ENCODE assay signal across 11 cellular contexts in the genomic region with DNA sequence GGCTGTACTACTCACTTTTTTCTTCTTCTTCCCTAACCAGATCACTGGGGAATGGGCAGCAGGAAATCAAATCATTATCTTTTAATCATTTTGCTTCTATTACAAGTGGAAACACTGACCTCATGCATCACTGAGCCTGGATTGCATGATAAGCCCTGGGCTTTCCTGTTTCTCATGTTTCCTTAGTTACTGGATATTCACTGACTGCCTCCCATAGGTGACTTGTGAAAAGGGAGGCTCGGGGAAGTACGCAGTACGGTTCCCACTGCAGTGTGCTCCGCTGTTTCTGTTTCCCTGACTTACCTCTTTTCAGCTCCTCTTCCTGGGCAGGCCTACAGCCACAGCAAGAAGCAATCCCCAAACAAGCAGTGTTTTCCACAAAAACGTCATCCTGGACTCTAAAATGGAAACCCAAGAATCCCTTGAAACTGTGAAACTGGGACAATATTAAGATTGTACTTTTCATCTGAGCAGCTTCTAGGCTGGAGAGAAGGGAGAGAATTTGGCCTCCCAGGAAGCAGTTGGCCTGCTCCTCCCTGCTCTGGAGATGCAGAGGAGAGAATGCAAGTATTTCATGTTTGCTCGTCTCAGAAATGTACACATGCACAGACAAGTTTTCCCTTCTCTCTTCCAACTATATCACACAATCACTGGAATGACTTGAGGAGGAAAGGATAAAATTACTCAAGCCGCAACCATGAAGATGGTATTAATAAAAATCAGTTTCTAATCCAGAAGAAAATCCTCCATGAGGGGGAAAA. TPM values are rescaled to one million over a fixed set of nuclear protein-coding genes. Genes with fewer than 3 reads are reported as not detected.
DNase-seq lines count a peak whose midpoint lies in the region; ATAC-seq and TF ChIP-seq lines count a peak whose summit lies in the region.
"Had no signal": no experiment of that assay in that cellular context is flagged by ENCODE, and none has a peak within 500 bp of the region (broad histone marks: within the 10 kb centered on the region; RNA-seq: fewer than 3 reads in every experiment).

No MANE protein-coding gene starts in this region.

- POLR2A ChIA-PET in OCI-LY7 (lab: Charles Lee) = interaction anchor here (0.6 kb wide), 1 partner anchor 300 kb away, joined by 4 read pairs; no protein-coding TSS in a partner anchor
- POLR2A ChIA-PET in PC-9 (lab: Charles Lee; ENCODE audit: unreplicated experiment) = no interaction called here

- no peak overlapping the region for H3K4me2 ChIP-seq in OCI-LY7 (ENCODE audit: low read length)
- no peak overlapping the region for H3K4me2 ChIP-seq in PC-9

- H3K27ac ChIP-seq in OCI-LY7 (ENCODE audit: low read depth, low read length, poor library complexity, severe bottlenecking) = no peak overlapping the region
- H3K27ac ChIP-seq in mesodermal cell (ENCODE audit: low read depth, low read length, severe bottlenecking) = peak overlapping the region; percentile 92
- H3K27ac ChIP-seq in PC-9 = no peak overlapping the region

- H3K27me3 ChIP-seq in PC-9 (ENCODE audit: insufficient read depth, low read depth) = peaks cover 33% of the 10 kb centered on the region

- no peaks in the 10 kb centered on the region for H3F3A ChIP-seq in PC-9 (ENCODE audit: insufficient read depth, low read depth)

- H4K20me1 ChIP-seq in OCI-LY7 (ENCODE audit: insufficient read depth, low read length) = no peaks in the 10 kb centered on the region
- H4K20me1 ChIP-seq in PC-9 (ENCODE audit: insufficient read depth) = no peaks in the 10 kb centered on the region

- no peaks in the 10 kb centered on the region for H3K36me3 ChIP-seq in OCI-LY7 (ENCODE audit: insufficient read depth, low read length)
- H3K36me3 ChIP-seq in mesodermal cell (ENCODE audit: control insufficient read depth, insufficient read depth, low read length) = no peaks in the 10 kb centered on the region
- no peaks in the 10 kb centered on the region for H3K36me3 ChIP-seq in PC-9 (ENCODE audit: low read depth)

- no peaks in the 10 kb centered on the region for H3K9me2 ChIP-seq in OCI-LY7 (ENCODE audit: insufficient read depth, low read length)
- no peaks in the 10 kb centered on the region for H3K9me2 ChIP-seq in PC-9 (ENCODE audit: insufficient read depth)

- intact Hi-C loops in OCI-LY7 (cut with micrococcal nuclease; ENCODE audit: unreplicated experiment) (no loop called here), PC-9 (cut with micrococcal nuclease; ENCODE audit: unreplicated experiment) (loop anchor here (10.0 kb wide), 1 partner anchor 139 kb away; no protein-coding TSS in a partner anchor)

- no peaks in the 10 kb centered on the region for H3K9me3 ChIP-seq in OCI-LY7 (ENCODE audit: low read length)
- H3K9me3 ChIP-seq in mesodermal cell (ENCODE audit: control insufficient read depth, low read length) = no peaks in the 10 kb centered on the region
- no peaks in the 10 kb centered on the region for H3K9me3 ChIP-seq in PC-9 (ENCODE audit: insufficient read depth, low read depth)

- ATAC-seq in GM19328 (IDR thresholded peaks at IDR 0.05; ENCODE audit: unreplicated experiment) = no peak
- no peak for ATAC-seq in GM18870 (IDR thresholded peaks at IDR 0.05; ENCODE audit: unreplicated experiment)

- no peak overlapping the region for H3K4me3 ChIP-seq in OCI-LY7 (ENCODE audit: low read depth, low read length, poor library complexity, severe bottlenecking)
- no peak overlapping the region for H3K4me3 ChIP-seq in mesodermal cell (ENCODE audit: extremely low read depth, insufficient read depth, low read length, poor library complexity, severe bottlenecking)
- H3K4me3 ChIP-seq in PC-9 = no peak overlapping the region

- CTCF ChIA-PET in OCI-LY7 (lab: Charles Lee; ENCODE audit: unreplicated experiment) (no interaction called here), PC-9 (lab: Charles Lee) (no interaction called here)

- no peak for TF ChIP-seq CTCF in OCI-LY7 (conservative IDR thresholded peaks at IDR 0.05; ENCODE audit: low read length)
- no peak for TF ChIP-seq CTCF in PC-9 (conservative IDR thresholded peaks at IDR 0.05)

- H2AFZ ChIP-seq in OCI-LY7 (ENCODE audit: low read length) = peak overlapping the region; percentile 74; the same call in 1 of the 2 replicates
- no peak overlapping the region for H2AFZ ChIP-seq in PC-9

- BruUV-seq in OCI-LY7 (replicated peaks; lab: Mats Ljungman, UMichigan) = no TSS peak
- BruUV-seq in PC-9 (replicated peaks; lab: Mats Ljungman, UMichigan) = no TSS peak

- H3K79me2 ChIP-seq in OCI-LY7 (ENCODE audit: insufficient read depth, low read depth, low read length) (no peaks in the 10 kb centered on the region), PC-9 (ENCODE audit: low read depth) (no peaks in the 10 kb centered on the region)

- in situ Hi-C loops in ACHN (cut with HindIII; ENCODE audit: low pct_ligation_motif_present, low pct_unique_long_range_greater_than_20kb, low sequenced_read_pairs) = no loop called here

- WGBS in mesodermal cell (ENCODE audit: insufficient coverage in 2 of 2), 2 experiments = 88 to 100% methylated on average over 1 to 5 of the region's 7 CpGs

- DNase-seq in ACHN (peak; percentile 29), OCI-LY7 (ENCODE audit: low spot score) (no peak), fibroblast of gingiva (ENCODE audit: low read depth) (peak; percentile 13), PC-9 (no peak)
- no peak for DNase-seq in stimulated activated naive CD4-positive, alpha-beta T cell (lab: John Stamatoyannopoulos, UW)
- DNase-seq: amygdala, naive B cell had no signal

- H3K4me1 ChIP-seq in OCI-LY7 (ENCODE audit: insufficient read depth, low read length, poor library complexity, severe bottlenecking) (peaks cover 51% of the 10 kb centered on the region), mesodermal cell (ENCODE audit: control insufficient read depth, insufficient read depth, low read length, poor library complexity, severe bottlenecking) (no peaks in the 10 kb centered on the region), PC-9 (replicated peaks; ENCODE audit: insufficient read depth) (no peaks in the 10 kb centered on the region)

RNA-seq across cellular contexts. Expression of a gene that starts 13.1 kb away (rescaled TPM):
- 2.9 and 3.1 TPM in 2 replicates for total RNA-seq in OCI-LY7 (2014; rRNA removed; shearing (Covaris generic))
- total RNA-seq in OCI-LY7 (2022) (4.9 and 5.1 TPM in 2 replicates), PC-9 (2021) (not detected in 2 replicates)
- not detected for polyA plus RNA-seq in mesodermal cell (2013, experiment 1 of 2)
- not detected for polyA plus RNA-seq in mesodermal cell (2013, experiment 2 of 2)
- total RNA-seq: NCI-H460 had no signal

RNA-seq across cellular contexts. Expression of a gene that starts 22.1 kb away (rescaled TPM):
- total RNA-seq in OCI-LY7 (2014; rRNA removed; shearing (Covaris generic)) = not detected in 2 replicates
- total RNA-seq in OCI-LY7 (2022) (not detected in 2 replicates), PC-9 (2021) (not detected in 2 replicates)
- polyA plus RNA-seq in mesodermal cell (2013, experiment 1 of 2) = not detected
- not detected for polyA plus RNA-seq in mesodermal cell (2013, experiment 2 of 2)
- total RNA-seq: NCI-H460 had no signal

RNA-seq across cellular contexts. Expression of a gene that starts 45.8 kb away (rescaled TPM):
- 1,088 and 1,231 TPM in 2 replicates for total RNA-seq in OCI-LY7 (2014; rRNA removed; shearing (Covaris generic))
- total RNA-seq in OCI-LY7 (2022) (552 and 585 TPM in 2 replicates), PC-9 (2021) (not detected in 2 replicates)
- not detected for polyA plus RNA-seq in mesodermal cell (2013, experiment 1 of 2)
- not detected for polyA plus RNA-seq in mesodermal cell (2013, experiment 2 of 2)

Comparison
In these comparisons a context has a peak if more than half of its experiments do, and no peak if none do; other contexts are left out.
1. DNase-seq: peak in ACHN (single experiment) and fibroblast of gingiva (single experiment); none in OCI-LY7 (single experiment), stimulated activated naive CD4-positive, alpha-beta T cell (0 of 6) and PC-9 (0 of 2).
2. RNA of a gene that starts 45.8 kb away (total RNA-seq): 552 to 1,231 TPM in OCI-LY7; not detected in PC-9; every median in the first group is over 100 times any median in the second.